Comparison of ENCODE assay signal across 28 cellular contexts in the genomic region with DNA sequence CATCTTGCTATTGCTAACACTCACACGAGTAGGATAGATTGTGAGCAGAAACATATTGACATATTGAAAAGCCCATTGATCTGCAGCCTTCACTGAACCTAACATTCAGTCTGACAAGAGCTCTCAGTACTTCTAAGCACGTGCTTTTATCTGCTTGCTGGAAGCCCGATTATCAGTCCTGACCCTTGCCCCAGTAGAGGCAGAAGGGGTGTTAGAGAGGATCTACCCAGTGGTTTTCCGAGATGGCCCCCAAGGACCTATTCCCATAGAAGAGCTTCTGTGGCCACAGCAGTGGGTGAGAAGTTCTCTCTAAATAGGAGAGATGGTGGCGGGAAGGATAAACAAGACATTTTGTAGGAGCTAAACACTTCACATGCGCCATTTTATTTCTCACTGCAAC.
"Had no signal": no experiment of that assay in that cellular context is flagged by ENCODE, and none has a peak within 500 bp of the region (broad histone marks: within the 10 kb centered on the region; RNA-seq: fewer than 3 reads in every experiment).

No MANE protein-coding gene starts in this region.

- H3K27me3 ChIP-seq: colonic mucosa, esophagus muscularis mucosa, esophagus squamous epithelium, foreskin keratinocyte, gastrocnemius medialis, gastroesophageal sphincter had no signal

- H3K27me3 Mint-ChIP-seq: dendritic cell treated with granulocyte-macrophage colony-stimulating factor and Interleukin-4, amounts not matched to agents 40 ng/mL and 50 ng/mL, for 4 days had no signal

- FAIRE-seq: colon, endometrium, endothelial cell of umbilical vein, frontal cortex had no signal

- H3K27ac ChIP-seq: colonic mucosa, coronary artery, dorsolateral prefrontal cortex, epithelial cell of prostate, esophagus muscularis mucosa, esophagus squamous epithelium, foreskin keratinocyte, gastrocnemius medialis, gastroesophageal sphincter, heart left ventricle, heart right ventricle had no signal

- H3K4me3 ChIP-seq: colonic mucosa, coronary artery, dorsolateral prefrontal cortex, esophagus muscularis mucosa, esophagus squamous epithelium, gastrocnemius medialis, gastroesophageal sphincter, heart left ventricle, heart right ventricle had no signal

- H3K9me3 Mint-ChIP-seq: dendritic cell treated with granulocyte-macrophage colony-stimulating factor and Interleukin-4, amounts not matched to agents 40 ng/mL and 50 ng/mL, for 4 days; effector memory CD8-positive, alpha-beta T cell; endodermal cell had no signal

- H3K4me1 ChIP-seq: colonic mucosa, esophagus muscularis mucosa, foreskin keratinocyte, gastrocnemius medialis, gastroesophageal sphincter, heart left ventricle, heart right ventricle had no signal

- H3K4me3 Mint-ChIP-seq: dendritic cell treated with granulocyte-macrophage colony-stimulating factor and Interleukin-4, amounts not matched to agents 40 ng/mL and 50 ng/mL, for 4 days; effector memory CD8-positive, alpha-beta T cell; endodermal cell had no signal

- H3K27ac Mint-ChIP-seq: dendritic cell treated with granulocyte-macrophage colony-stimulating factor and Interleukin-4, amounts not matched to agents 40 ng/mL and 50 ng/mL, for 4 days; effector memory CD8-positive, alpha-beta T cell; endodermal cell had no signal

- H3K36me3 ChIP-seq: colonic mucosa, esophagus muscularis mucosa, esophagus squamous epithelium, gastrocnemius medialis, gastroesophageal sphincter, heart left ventricle, heart right ventricle had no signal

- H3K9me3 ChIP-seq: colonic mucosa, esophagus muscularis mucosa, esophagus squamous epithelium, gastrocnemius medialis, gastroesophageal sphincter, heart left ventricle, heart right ventricle had no signal

- ATAC-seq: effector memory CD8-positive, alpha-beta T cell; foreskin keratinocyte; gastrocnemius medialis; gastroesophageal sphincter; heart left ventricle; heart right ventricle had no signal

- DNase-seq: colonic mucosa; cortex of kidney; dermis blood vessel endothelial cell; dorsolateral prefrontal cortex; effector CD4-positive, alpha-beta T cell; effector CD8-positive, alpha-beta T cell; effector memory CD4-positive, alpha-beta T cell; effector memory CD8-positive, alpha-beta T cell; endodermal cell; erythroblast; esophagus squamous epithelium; foreskin fibroblast; foreskin keratinocyte; foreskin melanocyte; gastrocnemius medialis; glutamatergic neuron; head of caudate nucleus; heart left ventricle; heart right ventricle had no signal
